19 cellular contexts compared by ENCODE assay signal in the genomic region with DNA sequence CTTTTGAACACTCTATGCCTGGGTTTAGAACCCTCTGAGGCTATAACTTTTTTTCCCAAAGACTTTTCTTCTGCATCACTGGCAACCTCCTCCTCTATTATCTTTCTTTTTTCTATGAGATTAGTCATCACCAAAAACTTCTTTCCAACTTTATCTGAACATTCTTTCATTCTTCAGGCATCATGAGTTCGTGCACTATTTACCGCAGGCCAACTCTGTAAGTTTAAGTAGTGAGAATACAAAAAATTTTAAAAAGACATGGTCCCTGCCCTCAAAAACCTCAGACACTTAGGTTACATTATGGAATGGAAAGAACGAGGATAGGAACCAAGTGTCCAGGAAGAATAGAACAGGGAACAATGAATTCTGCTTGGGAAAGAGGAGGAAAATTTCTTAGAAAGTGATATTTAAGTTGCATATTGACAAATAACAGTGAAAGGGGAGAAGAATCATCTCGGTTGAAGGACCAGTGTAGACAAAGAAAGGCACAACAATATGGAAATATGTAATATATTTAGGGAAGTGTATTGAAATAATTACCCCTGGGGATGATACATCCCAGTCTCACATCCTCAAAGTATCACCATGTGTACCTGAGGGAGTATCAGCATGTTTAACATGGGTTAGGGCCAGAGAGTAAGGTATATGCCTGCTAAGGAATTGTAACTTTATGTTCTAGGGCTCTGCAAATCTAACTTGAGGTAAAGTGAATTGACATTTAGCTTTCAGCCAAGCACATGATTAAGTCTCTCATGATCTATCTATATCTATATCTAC.
DNase-seq lines count a peak whose midpoint lies in the region; ATAC-seq and TF ChIP-seq lines count a peak whose summit lies in the region.
"Had no signal": no experiment of that assay in that cellular context is flagged by ENCODE, and none has a peak within 500 bp of the region (broad histone marks: within the 10 kb centered on the region; RNA-seq: fewer than 3 reads in every experiment).

No MANE protein-coding gene starts in this region.

- peak overlapping the region; percentile 41; the same call in 1 of the 2 replicates for H3K4me3 ChIP-seq in ACC112 (ENCODE audit: low read depth, low read length)
- no peak overlapping the region for H3K4me3 ChIP-seq in esophagus squamous epithelium
- H3K4me3 ChIP-seq: A549, breast epithelium, upper lobe of right lung had no signal

- intact Hi-C loops in esophagus squamous epithelium (cut with DNase I) = no loop called here

- H3K27me3 ChIP-seq in ACC112 (ENCODE audit: insufficient read depth, low read length) = no peaks in the 10 kb centered on the region
- H3K27me3 ChIP-seq in esophagus squamous epithelium = no peaks in the 10 kb centered on the region
- H3K27me3 ChIP-seq: breast epithelium, upper lobe of right lung had no signal

- ATAC-seq in GM21367 (IDR thresholded peaks at IDR 0.05; ENCODE audit: unreplicated experiment) (no peak), HG03175 (IDR thresholded peaks at IDR 0.05; ENCODE audit: unreplicated experiment) (no peak)
- ATAC-seq: A549; CD8-positive, alpha-beta T cell; upper lobe of right lung had no signal

- H3K4me1 ChIP-seq in ACC112 (ENCODE audit: control insufficient read depth, insufficient read depth, low read length, unreplicated experiment) (peaks cover 69% of the 10 kb centered on the region), esophagus squamous epithelium (no peaks in the 10 kb centered on the region)
- H3K4me1 ChIP-seq: A549, breast epithelium, upper lobe of right lung had no signal

- no peaks in the 10 kb centered on the region for H3K36me3 ChIP-seq in ACC112 (ENCODE audit: insufficient read depth, low read length)
- no peaks in the 10 kb centered on the region for H3K36me3 ChIP-seq in esophagus squamous epithelium
- H3K36me3 ChIP-seq: breast epithelium, upper lobe of right lung had no signal

- H2AFZ ChIP-seq in ACC112 (ENCODE audit: low read length, unreplicated experiment) = no peak overlapping the region

- DNase-seq in HCEC 1CT (peak; percentile 72), amniotic epithelial cell (ENCODE audit: low read depth) (peak; percentile 88), kidney glomerular epithelial cell (lab: John Stamatoyannopoulos, UW) (peak; percentile 58), esophagus squamous epithelium (lab: John Stamatoyannopoulos, UW) (no peak)
- DNase-seq in stimulated activated naive CD4-positive, alpha-beta T cell (lab: John Stamatoyannopoulos, UW) = no peak
- DNase-seq: activated CD4-positive, alpha-beta T cell treated with anti-CD3 and anti-CD28 coated beads, Interleukin-2, amount 10 ng/mL, durations not matched to agents 24 days and 14 days; activated naive CD4-positive, alpha-beta T cell treated with Interleukin-2 at 50 U/mL for 16 hours; activated T-cell treated with anti-CD3 and anti-CD28 coated beads for 4 hours; CD8-positive, alpha-beta T cell; DND-41; erythroblast; OCI-M1; stimulated activated CD4-positive, alpha-beta T cell treated with anti-CD3 and anti-CD28 coated beads, Interleukin-15, amount 100 ng/mL, for 24 hours; upper lobe of right lung had no signal

- TF ChIP-seq CTCF in esophagus squamous epithelium (IDR thresholded peaks at IDR 0.05) = no peak

- H3K79me2 ChIP-seq in ACC112 (ENCODE audit: control insufficient read depth, insufficient read depth, low read length, unreplicated experiment) = no peaks in the 10 kb centered on the region

- no peak for TF ChIP-seq POLR2A in esophagus squamous epithelium (IDR thresholded peaks at IDR 0.05)

- H3K27ac ChIP-seq in ACC112 (ENCODE audit: low read depth, low read length) (peak overlapping the region; percentile 97), esophagus squamous epithelium (no peak overlapping the region)
- H3K27ac ChIP-seq: A549, breast epithelium, upper lobe of right lung had no signal

- 72 to 76% methylated on average over 4 of the region's 4 CpGs for WGBS in esophagus squamous epithelium, 2 donors

- no peaks in the 10 kb centered on the region for H3K9me3 ChIP-seq in esophagus squamous epithelium
- H3K9me3 ChIP-seq: A549, breast epithelium, upper lobe of right lung had no signal

Comparison
In these comparisons a context has a peak if more than half of its experiments do, and no peak if none do; other contexts are left out.
1. DNase-seq: peak in HCEC 1CT (single experiment), amniotic epithelial cell (single experiment) and kidney glomerular epithelial cell (single experiment); none in stimulated activated naive CD4-positive, alpha-beta T cell (0 of 6) and esophagus squamous epithelium (single experiment).